In the genomic region with DNA sequence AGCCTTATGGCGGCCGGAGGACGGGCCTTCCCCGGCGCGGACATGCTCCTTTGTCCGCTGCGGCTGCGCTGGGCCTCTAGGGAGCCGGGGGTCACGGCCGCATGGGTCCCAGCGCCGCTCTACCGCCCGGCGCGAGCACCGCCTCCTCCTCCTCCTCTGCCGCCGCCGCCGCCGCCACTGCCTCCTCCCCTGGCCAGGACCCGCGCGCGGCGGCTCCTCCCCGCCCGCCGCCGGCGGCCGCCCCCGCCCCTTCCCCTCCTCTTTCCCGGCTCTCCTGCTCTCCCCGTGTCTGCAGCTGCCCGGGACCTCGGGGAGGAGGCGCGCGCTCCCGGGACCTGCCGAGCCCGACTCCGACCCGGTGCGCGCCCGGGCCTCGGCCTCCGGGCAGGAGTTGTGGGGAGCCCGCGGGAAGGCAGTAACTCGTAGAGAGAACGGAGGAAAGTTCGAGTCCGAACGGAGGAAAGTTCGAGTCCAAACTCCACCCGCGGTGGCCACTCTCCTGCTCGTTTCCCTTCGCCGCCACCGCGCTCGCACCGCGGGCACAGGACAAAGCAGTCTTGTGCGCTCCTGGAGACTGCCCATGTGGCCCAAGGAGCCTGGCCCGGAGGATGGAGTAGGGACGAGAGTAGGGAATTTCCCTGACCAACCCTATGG, we compare ENCODE assay signal across 8 cellular contexts. TPM values are rescaled to one million over a fixed set of nuclear protein-coding genes. Genes with fewer than 3 reads are reported as not detected.
A peak's percentile ranks its signal among the peaks of the same experiment; 100 is the strongest.
DNase-seq lines count a peak whose midpoint lies in the region; ATAC-seq, FAIRE-seq and TF ChIP-seq lines count a peak whose summit lies in the region.

A gene with protein sequence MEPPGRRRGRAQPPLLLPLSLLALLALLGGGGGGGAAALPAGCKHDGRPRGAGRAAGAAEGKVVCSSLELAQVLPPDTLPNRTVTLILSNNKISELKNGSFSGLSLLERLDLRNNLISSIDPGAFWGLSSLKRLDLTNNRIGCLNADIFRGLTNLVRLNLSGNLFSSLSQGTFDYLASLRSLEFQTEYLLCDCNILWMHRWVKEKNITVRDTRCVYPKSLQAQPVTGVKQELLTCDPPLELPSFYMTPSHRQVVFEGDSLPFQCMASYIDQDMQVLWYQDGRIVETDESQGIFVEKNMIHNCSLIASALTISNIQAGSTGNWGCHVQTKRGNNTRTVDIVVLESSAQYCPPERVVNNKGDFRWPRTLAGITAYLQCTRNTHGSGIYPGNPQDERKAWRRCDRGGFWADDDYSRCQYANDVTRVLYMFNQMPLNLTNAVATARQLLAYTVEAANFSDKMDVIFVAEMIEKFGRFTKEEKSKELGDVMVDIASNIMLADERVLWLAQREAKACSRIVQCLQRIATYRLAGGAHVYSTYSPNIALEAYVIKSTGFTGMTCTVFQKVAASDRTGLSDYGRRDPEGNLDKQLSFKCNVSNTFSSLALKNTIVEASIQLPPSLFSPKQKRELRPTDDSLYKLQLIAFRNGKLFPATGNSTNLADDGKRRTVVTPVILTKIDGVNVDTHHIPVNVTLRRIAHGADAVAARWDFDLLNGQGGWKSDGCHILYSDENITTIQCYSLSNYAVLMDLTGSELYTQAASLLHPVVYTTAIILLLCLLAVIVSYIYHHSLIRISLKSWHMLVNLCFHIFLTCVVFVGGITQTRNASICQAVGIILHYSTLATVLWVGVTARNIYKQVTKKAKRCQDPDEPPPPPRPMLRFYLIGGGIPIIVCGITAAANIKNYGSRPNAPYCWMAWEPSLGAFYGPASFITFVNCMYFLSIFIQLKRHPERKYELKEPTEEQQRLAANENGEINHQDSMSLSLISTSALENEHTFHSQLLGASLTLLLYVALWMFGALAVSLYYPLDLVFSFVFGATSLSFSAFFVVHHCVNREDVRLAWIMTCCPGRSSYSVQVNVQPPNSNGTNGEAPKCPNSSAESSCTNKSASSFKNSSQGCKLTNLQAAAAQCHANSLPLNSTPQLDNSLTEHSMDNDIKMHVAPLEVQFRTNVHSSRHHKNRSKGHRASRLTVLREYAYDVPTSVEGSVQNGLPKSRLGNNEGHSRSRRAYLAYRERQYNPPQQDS (N-terminal part only) (minus strand): TSS at position 179 of the 654 bp plus-strand sequence. CDS start 282 bp downstream, outside the sequence.

- TSS peak; percentile 50 for BruUV-seq in GM12878 (replicated peaks; lab: Mats Ljungman, UMichigan)

- no peak within 1 kb of the TSS for H3K27ac ChIP-seq in GM12878 (ENCODE audit: control insufficient read depth, insufficient read depth)

- ATAC-seq in GM12878 = peak; percentile 82
- ATAC-seq in GM21515 (IDR thresholded peaks at IDR 0.05; ENCODE audit: unreplicated experiment) = no peak

- H3K27me3 ChIP-seq in GM12878 (replicated peaks in 1 of 2; ENCODE audit: control insufficient read depth in 2 of 2, insufficient read depth in 2 of 2, low read length in 1 of 2) = peaks cover 0 to 3% of the 10 kb centered on the region in 2 experiments; a peak in 1 of 4 replicates

- POLR2A ChIA-PET in GM12878 (lab: Charles Lee) = interaction anchor here (1.3 to 2.4 kb wide), 4 partner anchors 10 to 42 kb away, joined by 3 to 18 read pairs (median 14); no protein-coding TSS in a partner anchor

- H4K20me1 ChIP-seq in GM12878 (ENCODE audit: control insufficient read depth, insufficient read depth) = no peaks in the 10 kb centered on the region

- peak within 1 kb of the TSS; percentile 42; the same call in 1 of the 2 replicates for H3K4me2 ChIP-seq in GM12878 (ENCODE audit: control insufficient read depth, insufficient read depth)

- WGBS in GM12878 (ENCODE audit: insufficient coverage, insufficient replicate concordance, low lambda C conversion rate, missing lambda C conversion rate) = 50% methylated on average over 21 of the region's 74 CpGs

- intact Hi-C loops in GM12878 (cut with micrococcal nuclease; ENCODE audit: unreplicated experiment) = loop anchor here (5.0 kb wide), 2 partner anchors 81 to 176 kb away; partner anchors contain the start of gene GBA3

- TF ChIP-seq CTCF in GM12878 (IDR thresholded peaks at IDR 0.05 in 2 of 3, conservative IDR thresholded peaks at IDR 0.05 in 1 of 3; ENCODE audit: control insufficient read depth in 2 of 3, extremely low read depth in 1 of 3, insufficient read depth in 1 of 3, low read depth in 3 of 3, low read length in 3 of 3) = no peak

- H3K9ac ChIP-seq in GM12878 (ENCODE audit: control insufficient read depth, insufficient read depth, low read length) = no peak within 1 kb of the TSS

- in situ Hi-C loops in GM12878 (cut with MboI) = no loop called here

- SMC1A ChIA-PET in GM12878 (lab: Charles Lee; ENCODE audit: uncharacterized antibody, unreplicated experiment) = interaction anchor here (0.8 to 2.4 kb wide), 6 partner anchors 9 to 105 kb away, joined by 3 to 11 read pairs (median 4); no protein-coding TSS in a partner anchor

- no peaks in the 10 kb centered on the region for H3K4me1 ChIP-seq in GM12878 (ENCODE audit: control insufficient read depth, insufficient read depth, low read length)

- TF ChIP-seq EP300 in GM12878 (IDR thresholded peaks at IDR 0.05; ENCODE audit: borderline replicate concordance in 1 of 2, control insufficient read depth in 1 of 2, low read depth in 2 of 2, low read length in 2 of 2) = no peak

- RAD21 ChIA-PET in GM12878 (lab: Charles Lee; ENCODE audit: unreplicated experiment) = interaction anchor here (1.2 to 2.8 kb wide), 10 partner anchors 10 to 88 kb away, joined by 3 to 9 read pairs (median 6); no protein-coding TSS in a partner anchor

- CTCF ChIA-PET in GM12878 (lab: Yijun Ruan, JAX) = interaction anchor here (1.0 to 2.6 kb wide), 8 partner anchors 9 to 105 kb away, joined by 3 to 10 read pairs (median 6); no protein-coding TSS in a partner anchor

- DNase-seq in NCI-H1436 (lab: John Stamatoyannopoulos, UW) (peak; percentile 31), NCI-H1436 treated with DMSO at 0.1 percent for 48 hours (lab: John Stamatoyannopoulos, UW) (no peak), HPDE6-E6E7 (ENCODE audit: extremely low spot score) (peak; percentile 74), RPMI8226 (peak; percentile 19), GM12878 (ENCODE audit: low read depth, low spot score) (no peak), hypothalamus (lab: John Stamatoyannopoulos, UW) (peak in 48 of 51 donors; percentile 6 to 78 (median 43)), putamen (ENCODE audit: low spot score) (peak; percentile 43)

- H3K4me3 ChIP-seq in GM12878 = no peak within 1 kb of the TSS

- H3K36me3 ChIP-seq in GM12878 (ENCODE audit: control insufficient read depth in 2 of 2, insufficient read depth in 2 of 2, low read length in 1 of 2) = no peaks in the 10 kb centered on the region

- no peak for FAIRE-seq in GM12878 (lab: Jason Lieb, UNC)

- no peaks in the 10 kb centered on the region for H3K9me3 ChIP-seq in GM12878 (replicated peaks; ENCODE audit: control insufficient read depth, insufficient read depth, low read length)

- H3K79me2 ChIP-seq in GM12878 (ENCODE audit: control insufficient read depth, insufficient read depth, low read length) = no peaks in the 10 kb centered on the region

- H2AFZ ChIP-seq in GM12878 (ENCODE audit: control insufficient read depth, low read depth, low read length) = no peak within 1 kb of the TSS; the same call in 1 of the 2 replicates

- TF ChIP-seq RAD21 in GM12878 (IDR thresholded peaks at IDR 0.05; ENCODE audit: insufficient read depth, low read depth, low read length) = no peak

- TF ChIP-seq POLR2A in GM12878 (IDR thresholded peaks at IDR 0.05; ENCODE audit: low read depth, low read length) = no peak

TF ChIP-seq in GM12878, 131 proteins besides CTCF, POLR2A, EP300 and RAD21 (continues in another document):
- no peak; the same call in 1 of the 2 replicates for TF ChIP-seq MAX (IDR thresholded peaks at IDR 0.05; ENCODE audit: low read depth, low read length)
- peak; percentile 44; the same call in 1 of the 2 replicates for TF ChIP-seq RELB (IDR thresholded peaks at IDR 0.05; ENCODE audit: low read depth)
- peak; percentile 18 for TF ChIP-seq MEF2B (IDR thresholded peaks at IDR 0.05; ENCODE audit: partially characterized antibody, poor library complexity, severe bottlenecking)

RNA-seq across cellular contexts. Expression of the gene that starts here (rescaled TPM):
- total RNA-seq in GM12878 (2013; cell fraction: nucleolus; rRNA removed) = 169 and 174 TPM in 2 replicates
- total RNA-seq in GM12878 (2014; rRNA removed) (2.7 and 2.9 TPM in 2 replicates), GM12878 (2014; rRNA removed; fragmentation: Illumina TruSeq; extraction: Trizol) (3.1 TPM in 2 replicates), GM12878 (2021) (2.2 and 3.6 TPM in 2 replicates)
- polyA plus RNA-seq in GM12878 (2011; ENCODE audit: low read depth) = 0.72 TPM
- polyA plus RNA-seq in GM12878 (2011; rRNA removed) (64.4 and 66.2 TPM in 2 replicates), GM12878 (2014; fragmentation: Illumina TruSeq; extraction: Trizol) (3.1 and 3.5 TPM in 2 replicates), GM12878 (2014; fragmentation: Nextera tagmentation; extraction: Ambion mirVana) (under 1 TPM; 0.24 to 0.64 TPM), GM12878 (2014; rRNA removed) (2.2 and 2.3 TPM in 2 replicates), GM12878 (2016; fragmentation: Nextera tagmentation; extraction: Ambion mirVana) (under 1 TPM; 0.95 to 0.98 TPM)
- 31.5 and 38.8 TPM in 2 replicates for polyA plus RNA-seq in GM12878 (2011; cell fraction: cytosol; rRNA removed)
- polyA plus RNA-seq in GM12878 (2011; cell fraction: nucleus; rRNA removed) = 83.6 and 87.1 TPM in 2 replicates
- polyA plus RNA-seq in GM12878 (2012) = 0.65 and 0.95 TPM in 2 replicates
- polyA minus RNA-seq in GM12878 (2011; rRNA and poly(A)+ RNA removed) = 119 and 243 TPM in 2 replicates
- 16.3 and 23.4 TPM in 2 replicates for polyA minus RNA-seq in GM12878 (2011; cell fraction: cytosol; rRNA and poly(A)+ RNA removed)
- polyA minus RNA-seq in GM12878 (2011; cell fraction: nucleus; rRNA and poly(A)+ RNA removed) = 147 and 194 TPM in 2 replicates

Comparison
In these comparisons a context has a peak if more than half of its experiments do, and no peak if none do; other contexts are left out.
1. DNase-seq: peak in NCI-H1436 (single experiment), HPDE6-E6E7 (single experiment), RPMI8226 (single experiment), hypothalamus (48 of 51) and putamen (single experiment); none in NCI-H1436 treated with DMSO at 0.1 percent for 48 hours (single experiment) and GM12878 (single experiment).